ENCODE assay signal across 8 cellular contexts in genomic region chr11:40293655-40294342, GRCh38.
DNase-seq lines count a peak whose midpoint lies in the region; ATAC-seq and TF ChIP-seq lines count a peak whose summit lies in the region.

No MANE protein-coding gene starts in this region.

- H3K27me3 ChIP-seq in endocrine pancreas (ENCODE audit: control insufficient read depth, insufficient read depth, low read length) = peaks cover 2% of the 10 kb centered on the region
- peaks cover 5% of the 10 kb centered on the region for H3K27me3 ChIP-seq in lower lobe of right lung (ENCODE audit: low read depth)

- H3K27ac ChIP-seq in lower lobe of right lung = peak overlapping the region; percentile 77

- intact Hi-C loops in lower lobe of right lung (cut with DNase I) = no loop called here

- H3K9ac ChIP-seq in endocrine pancreas (ENCODE audit: control insufficient read depth, insufficient read depth, low read length) = peak overlapping the region; percentile 61

- in situ Hi-C loops in GM13976 (cut with MboI; ENCODE audit: low sequenced_read_pairs, unreplicated experiment) = no loop called here

- peak; percentile 96 for ATAC-seq in HG02763 (IDR thresholded peaks at IDR 0.05; ENCODE audit: unreplicated experiment)
- peak; percentile 95 to 96 for ATAC-seq in lower lobe of right lung
- ATAC-seq in stimulated activated naive CD8-positive, alpha-beta T cell treated with anti-CD3 and anti-CD28 coated beads, Interleukin-15, Interleukin-2, amounts not matched to agents 100 U/mL and 50 U/mL, for 24 hours = peak; percentile 69

- H3K36me3 ChIP-seq in endocrine pancreas (ENCODE audit: control insufficient read depth, insufficient read depth, low read length) (no peaks in the 10 kb centered on the region), lower lobe of right lung (no peaks in the 10 kb centered on the region)

- DNase-seq in AG08395 (ENCODE audit: low spot score) (peak; percentile 94), GM13976 (ENCODE audit: low spot score) (peak; percentile 70), NCI-H1105 treated with DMSO at 0.1 percent for 48 hours (lab: John Stamatoyannopoulos, UW) (peak; percentile 96), T1000 (lab: John Stamatoyannopoulos, UW) (peak; percentile 67), lower lobe of right lung (peak; percentile 55)
- DNase-seq in stimulated activated naive CD8-positive, alpha-beta T cell treated with anti-CD3 and anti-CD28 coated beads, Interleukin-15, Interleukin-2, amounts not matched to agents 100 U/mL and 50 U/mL, for 24 hours = peak; percentile 38

- H3K4me3 ChIP-seq in endocrine pancreas (ENCODE audit: control insufficient read depth, insufficient read depth, low read length) (peak overlapping the region; percentile 57), lower lobe of right lung (peak overlapping the region; percentile 73)

- TF ChIP-seq CTCF in GM13976 (IDR thresholded peaks at IDR 0.05; ENCODE audit: borderline replicate concordance, control extremely low read depth, extremely low read depth, insufficient read depth, missing control alignments) = peak; percentile 81
- TF ChIP-seq CTCF in lower lobe of right lung (IDR thresholded peaks at IDR 0.05) = peak; percentile 90

- H3K9me3 ChIP-seq in endocrine pancreas (ENCODE audit: control insufficient read depth, low read length) (no peaks in the 10 kb centered on the region), lower lobe of right lung (no peaks in the 10 kb centered on the region)

- no peaks in the 10 kb centered on the region for H3K4me1 ChIP-seq in endocrine pancreas (ENCODE audit: control insufficient read depth, insufficient read depth, low read length)
- peaks cover 6% of the 10 kb centered on the region for H3K4me1 ChIP-seq in lower lobe of right lung

Comparison
In these comparisons a context has a peak if more than half of its experiments do, and no peak if none do; other contexts are left out.
1. Peak in every context shown above with its lines: DNase-seq, ATAC-seq, H3K4me3 ChIP-seq and H3K27ac ChIP-seq.
2. DNase-seq: peak in every context shown above with its lines; median percentile 96 in NCI-H1105 treated with DMSO at 0.1 percent for 48 hours; 94 in AG08395; 70 in GM13976; 67 in T1000; 55 in lower lobe of right lung; 38 in stimulated activated naive CD8-positive, alpha-beta T cell treated with anti-CD3 and anti-CD28 coated beads, Interleukin-15, Interleukin-2, amounts not matched to agents 100 U/mL and 50 U/mL, for 24 hours.